8 cellular contexts compared by ENCODE assay signal in genomic region chr19:7522072-7522922, GRCh38. TPM values are rescaled to one million over a fixed set of nuclear protein-coding genes. Genes with fewer than 3 reads are reported as not detected.
DNase-seq lines count a peak whose midpoint lies in the region; ATAC-seq and TF ChIP-seq lines count a peak whose summit lies in the region.

MCOLN1 (plus strand) TSS chr19:7522624; CDS start chr19:7522751, 127 bp downstream.

- peaks cover 5 to 10% of the 10 kb centered on the region in 2 experiments for H3K4me1 ChIP-seq in trophoblast cell (ENCODE audit: control insufficient read depth in 1 of 2, insufficient read depth in 2 of 2, low read length in 2 of 2)
- peaks cover 0 to 36% (median 21%) of the 10 kb centered on the region in 4 donors for H3K4me1 ChIP-seq in tibial nerve

- H2AK5ac ChIP-seq in trophoblast cell (ENCODE audit: low read length), result peak within 1 kb of the TSS; percentile 94

- H3K9me3 Mint-ChIP-seq in activated naive CD8-positive, alpha-beta T cell treated with anti-CD3 and anti-CD28 coated beads, Interleukin-2, amount 10 ng/mL, durations not matched to agents 7 days and 5 days, result no peaks in the 10 kb centered on the region

- peaks cover 7% of the 10 kb centered on the region for H3K79me1 ChIP-seq in trophoblast cell (ENCODE audit: low read length)

- no CpG with 5 or more reads among the region's 65 CpGs for WGBS in trophoblast cell (ENCODE audit: extremely low coverage, insufficient coverage, insufficient read length)
- 0 to 1% methylated on average over 21 to 49 of the region's 65 CpGs for WGBS in tibial nerve, 2 donors

- H3K27ac Mint-ChIP-seq in activated naive CD8-positive, alpha-beta T cell treated with anti-CD3 and anti-CD28 coated beads, Interleukin-2, amount 10 ng/mL, durations not matched to agents 7 days and 5 days, result peak within 1 kb of the TSS; percentile 81

- intact Hi-C loops in Right ventricle myocardium inferior (cut with DNase I), result no loop called here

- H2BK5ac ChIP-seq in trophoblast cell (ENCODE audit: low read depth, low read length, poor library complexity), result peak within 1 kb of the TSS; percentile 70

- H3K27ac ChIP-seq in trophoblast cell (ENCODE audit: low read depth, low read length) (peak within 1 kb of the TSS; percentile 22), tibial nerve (peak within 1 kb of the TSS; percentile 4 to 81 (median 71))

- no peaks in the 10 kb centered on the region for H3K36me3 Mint-ChIP-seq in activated naive CD8-positive, alpha-beta T cell treated with anti-CD3 and anti-CD28 coated beads, Interleukin-2, amount 10 ng/mL, durations not matched to agents 7 days and 5 days

- peak within 1 kb of the TSS; percentile 68 for H3K4ac ChIP-seq in trophoblast cell (ENCODE audit: low read depth, low read length)

- H3K9me3 ChIP-seq in trophoblast cell (ENCODE audit: insufficient read depth, low read depth, low read length) (no peaks in the 10 kb centered on the region), tibial nerve (no peaks in the 10 kb centered on the region)

- peak; percentile 98 to 99 for TF ChIP-seq EP300 in tibial nerve (IDR thresholded peaks at IDR 0.05)

- DNase-seq in GM10248 (ENCODE audit: extremely low spot score) (peak; percentile 100), NCI-H128 (lab: John Stamatoyannopoulos, UW; ENCODE audit: unreplicated experiment) (peak; percentile 97), SW 1271 (lab: John Stamatoyannopoulos, UW) (peak; percentile 90 to 95), Right ventricle myocardium inferior (ENCODE audit: missing footprints) (peak; percentile 100), trophoblast cell (peak; percentile 99), tibial nerve (ENCODE audit: low spot score in 2 of 2) (peak; percentile 100)
- DNase-seq in activated naive CD8-positive, alpha-beta T cell treated with anti-CD3 and anti-CD28 coated beads, Interleukin-2, amount 10 ng/mL, durations not matched to agents 7 days and 5 days, result peak; percentile 100

- peaks cover 6% of the 10 kb centered on the region for H3K79me2 ChIP-seq in trophoblast cell (ENCODE audit: control insufficient read depth, insufficient read depth, low read length, poor library complexity)

- H3K36me3 ChIP-seq in trophoblast cell (ENCODE audit: control insufficient read depth in 1 of 2, insufficient read depth in 2 of 2, low read length in 2 of 2), result peaks cover 39 to 45% of the 10 kb centered on the region in 2 experiments
- H3K36me3 ChIP-seq in tibial nerve, result peaks cover 0 to 61% (median 0%) of the 10 kb centered on the region in 3 donors

- CTCF ChIA-PET in GM10248 (lab: Yijun Ruan, JAX), result interaction anchor here (1.1 to 2.0 kb wide), 7 partner anchors 9 to 278 kb away, joined by 3 to 8 read pairs (median 4); a partner anchor contains a TSS

- ATAC-seq in HG02642 (IDR thresholded peaks at IDR 0.05; ENCODE audit: poor library complexity, unreplicated experiment) (peak; percentile 92), Right ventricle myocardium inferior (peak; percentile 95)
- ATAC-seq in activated naive CD8-positive, alpha-beta T cell treated with anti-CD3 and anti-CD28 coated beads, Interleukin-2, amount 10 ng/mL, durations not matched to agents 7 days and 5 days (ENCODE audit: low read depth), result peak; percentile 90

- H3K4me3 Mint-ChIP-seq in activated naive CD8-positive, alpha-beta T cell treated with anti-CD3 and anti-CD28 coated beads, Interleukin-2, amount 10 ng/mL, durations not matched to agents 7 days and 5 days, result peak within 1 kb of the TSS; percentile 69

- H3K18ac ChIP-seq in trophoblast cell (ENCODE audit: low read length), result peak within 1 kb of the TSS; percentile 88

- H4K12ac ChIP-seq in trophoblast cell (ENCODE audit: low read depth, low read length), result peak within 1 kb of the TSS; percentile 96

- H2AFZ ChIP-seq in trophoblast cell (ENCODE audit: insufficient read depth, low read length, poor library complexity), result peak within 1 kb of the TSS; percentile 83

- TF ChIP-seq CTCF in GM10248 (IDR thresholded peaks at IDR 0.05; ENCODE audit: control extremely low read depth, extremely low read depth, low read depth, missing control alignments) (no peak), tibial nerve (IDR thresholded peaks at IDR 0.05) (peak in 2 of 5 experiments; percentile 36 to 76)

- peak within 1 kb of the TSS; percentile 75 for H2BK120ac ChIP-seq in trophoblast cell (ENCODE audit: insufficient read depth, low read length, poor library complexity)

- peak within 1 kb of the TSS; percentile 71 for H3K9ac ChIP-seq in trophoblast cell (ENCODE audit: low read length)

- peaks cover 6% of the 10 kb centered on the region for H3K4me1 Mint-ChIP-seq in activated naive CD8-positive, alpha-beta T cell treated with anti-CD3 and anti-CD28 coated beads, Interleukin-2, amount 10 ng/mL, durations not matched to agents 7 days and 5 days

- H3K27me3 ChIP-seq in trophoblast cell (ENCODE audit: insufficient read depth, low read length), result no peaks in the 10 kb centered on the region
- no peaks in the 10 kb centered on the region for H3K27me3 ChIP-seq in tibial nerve

- peak; percentile 46 to 63 for TF ChIP-seq POLR2A in tibial nerve (IDR thresholded peaks at IDR 0.05)

- peak within 1 kb of the TSS; percentile 84 for H3K14ac ChIP-seq in trophoblast cell (ENCODE audit: low read length)

- H3K23ac ChIP-seq in trophoblast cell (ENCODE audit: low read length), result no peak within 1 kb of the TSS

- H4K91ac ChIP-seq in trophoblast cell (ENCODE audit: low read depth, low read length), result peak within 1 kb of the TSS; percentile 87

- peak within 1 kb of the TSS; percentile 96 for H3K4me2 ChIP-seq in trophoblast cell (ENCODE audit: low read length)

- peak within 1 kb of the TSS; percentile 93 for H3K4me3 ChIP-seq in trophoblast cell (ENCODE audit: low read depth, low read length)
- H3K4me3 ChIP-seq in tibial nerve, result peak within 1 kb of the TSS; percentile 75 to 95 (median 86)

- H3K27me3 Mint-ChIP-seq in activated naive CD8-positive, alpha-beta T cell treated with anti-CD3 and anti-CD28 coated beads, Interleukin-2, amount 10 ng/mL, durations not matched to agents 7 days and 5 days, result peaks cover 2% of the 10 kb centered on the region

- H4K8ac ChIP-seq in trophoblast cell (ENCODE audit: low read depth, low read length), result peak within 1 kb of the TSS; percentile 92

- peak within 1 kb of the TSS; percentile 67 for H2BK12ac ChIP-seq in trophoblast cell (ENCODE audit: low read length)

- POLR2A ChIA-PET in GM10248 (lab: Yijun Ruan, JAX), result interaction anchor here (4.0 kb wide), 1 partner anchor 12 kb away, joined by 16 read pairs; the partner anchor contains the start of gene PNPLA6
- POLR2A ChIA-PET in activated naive CD8-positive, alpha-beta T cell treated with anti-CD3 and anti-CD28 coated beads, Interleukin-2, amount 10 ng/mL, durations not matched to agents 7 days and 5 days (lab: Charles Lee), result interaction anchor here (0.6 to 2.8 kb wide), 12 partner anchors 7 to 453 kb away, joined by 3 to 26 read pairs (median 5); partner anchors contain the start of genes ARHGEF18, PET100, PNPLA6 and STXBP2

RNA-seq across cellular contexts. Expression of gene MCOLN1, which starts in this region (rescaled TPM):
- 10 to 100 TPM; 17.5 to 18.2 TPM for total RNA-seq in activated naive CD8-positive, alpha-beta T cell treated with anti-CD3 and anti-CD28 coated beads, Interleukin-2, amount 10 ng/mL, durations not matched to agents 7 days and 5 days
- total RNA-seq in Right ventricle myocardium inferior, result 19.5 TPM
- 26.7 and 29.7 TPM in 2 replicates for polyA plus RNA-seq in trophoblast cell (2013)
- total RNA-seq in tibial nerve, result 10 to 100 TPM; 21.3 to 52.2 (median 31.3) TPM

Comparison
In these comparisons a context has a peak if more than half of its experiments do, and no peak if none do; other contexts are left out.
1. Peak in every context shown above with its lines: DNase-seq, ATAC-seq, H3K4me3 ChIP-seq and H3K27ac ChIP-seq.